ENCODE assay signal across 1 cellular context in genomic region chr1:12052008-12052573, GRCh38.
TF ChIP-seq lines count a peak whose summit lies in the region.

No MANE protein-coding gene starts in this region.

TF ChIP-seq in HEK293, 187 proteins besides CTCF, POLR2A, EP300 and RAD21 (continued from another document):
- TF ChIP-seq ZNF175 (tag by site-specific recombination; IDR thresholded peaks at IDR 0.05): no peak
- TF ChIP-seq BCL11A (tag by site-specific recombination; IDR thresholded peaks at IDR 0.05; ENCODE audit: low read depth): peak; percentile 54; the same call in 1 of the 2 replicates
- TF ChIP-seq ZFHX2 (tag by site-specific recombination; conservative IDR thresholded peaks at IDR 0.05): no peak
- no peak for TF ChIP-seq ZNF585B (tag by site-specific recombination; IDR thresholded peaks at IDR 0.05)
- TF ChIP-seq ZNF366 (tag by site-specific recombination; conservative IDR thresholded peaks at IDR 0.05): 0 out of 2 replicates have a peak, but pooled peaks have one; percentile 28
- no peak for TF ChIP-seq ZNF274 (IDR thresholded peaks at IDR 0.05; ENCODE audit: low read length)
- no peak for TF ChIP-seq ZNF274 (tag by site-specific recombination; IDR thresholded peaks at IDR 0.05; ENCODE audit: borderline replicate concordance)
- TF ChIP-seq ZNF707 (tag by site-specific recombination; IDR thresholded peaks at IDR 0.05): no peak
- TF ChIP-seq ZNF341 (tag by site-specific recombination; IDR thresholded peaks at IDR 0.05; ENCODE audit: low read depth): peak; percentile 77
- peak; percentile 71; the same call in 1 of the 2 replicates for TF ChIP-seq ZBTB20 (tag by site-specific recombination; IDR thresholded peaks at IDR 0.05)
- no peak for TF ChIP-seq ZNF416 (tag by site-specific recombination; IDR thresholded peaks at IDR 0.05)
- TF ChIP-seq ZNF555 (tag by site-specific recombination; conservative IDR thresholded peaks at IDR 0.05): no peak
- no peak for TF ChIP-seq ZNF843 (tag by site-specific recombination; IDR thresholded peaks at IDR 0.05)
- TF ChIP-seq EGR2 (tag by site-specific recombination; IDR thresholded peaks at IDR 0.05; ENCODE audit: low read depth): no peak
- TF ChIP-seq ZNF670 (tag by site-specific recombination; IDR thresholded peaks at IDR 0.05; ENCODE audit: low read depth): no peak
- no peak for TF ChIP-seq SCRT2 (tag by site-specific recombination; IDR thresholded peaks at IDR 0.05)
- TF ChIP-seq ZNF138 (tag by site-specific recombination; IDR thresholded peaks at IDR 0.05; ENCODE audit: borderline replicate concordance): no peak
- peak; percentile 43 for TF ChIP-seq KLF8 (tag by site-specific recombination; IDR thresholded peaks at IDR 0.05)
- TF ChIP-seq, protein P1, sequence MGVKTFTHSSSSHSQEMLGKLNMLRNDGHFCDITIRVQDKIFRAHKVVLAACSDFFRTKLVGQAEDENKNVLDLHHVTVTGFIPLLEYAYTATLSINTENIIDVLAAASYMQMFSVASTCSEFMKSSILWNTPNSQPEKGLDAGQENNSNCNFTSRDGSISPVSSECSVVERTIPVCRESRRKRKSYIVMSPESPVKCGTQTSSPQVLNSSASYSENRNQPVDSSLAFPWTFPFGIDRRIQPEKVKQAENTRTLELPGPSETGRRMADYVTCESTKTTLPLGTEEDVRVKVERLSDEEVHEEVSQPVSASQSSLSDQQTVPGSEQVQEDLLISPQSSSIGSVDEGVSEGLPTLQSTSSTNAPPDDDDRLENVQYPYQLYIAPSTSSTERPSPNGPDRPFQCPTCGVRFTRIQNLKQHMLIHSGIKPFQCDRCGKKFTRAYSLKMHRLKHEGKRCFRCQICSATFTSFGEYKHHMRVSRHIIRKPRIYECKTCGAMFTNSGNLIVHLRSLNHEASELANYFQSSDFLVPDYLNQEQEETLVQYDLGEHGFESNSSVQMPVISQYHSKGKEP (tag by site-specific recombination; IDR thresholded peaks at IDR 0.05): no peak
- peak; percentile 52; the same call in 1 of the 2 replicates for TF ChIP-seq PRDM1 (tag by site-specific recombination; IDR thresholded peaks at IDR 0.05)
- TF ChIP-seq KLF1 (tag by site-specific recombination; IDR thresholded peaks at IDR 0.05): no peak
- TF ChIP-seq, protein P2, sequence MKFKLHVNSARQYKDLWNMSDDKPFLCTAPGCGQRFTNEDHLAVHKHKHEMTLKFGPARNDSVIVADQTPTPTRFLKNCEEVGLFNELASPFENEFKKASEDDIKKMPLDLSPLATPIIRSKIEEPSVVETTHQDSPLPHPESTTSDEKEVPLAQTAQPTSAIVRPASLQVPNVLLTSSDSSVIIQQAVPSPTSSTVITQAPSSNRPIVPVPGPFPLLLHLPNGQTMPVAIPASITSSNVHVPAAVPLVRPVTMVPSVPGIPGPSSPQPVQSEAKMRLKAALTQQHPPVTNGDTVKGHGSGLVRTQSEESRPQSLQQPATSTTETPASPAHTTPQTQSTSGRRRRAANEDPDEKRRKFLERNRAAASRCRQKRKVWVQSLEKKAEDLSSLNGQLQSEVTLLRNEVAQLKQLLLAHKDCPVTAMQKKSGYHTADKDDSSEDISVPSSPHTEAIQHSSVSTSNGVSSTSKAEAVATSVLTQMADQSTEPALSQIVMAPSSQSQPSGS (tag by site-specific recombination; IDR thresholded peaks at IDR 0.05; ENCODE audit: low read depth): no peak
- TF ChIP-seq ZNF433 (tag by site-specific recombination; IDR thresholded peaks at IDR 0.05; ENCODE audit: low read depth): no peak
- no peak for TF ChIP-seq ZFP3 (tag by site-specific recombination; IDR thresholded peaks at IDR 0.05; ENCODE audit: low read depth)
- no peak for TF ChIP-seq ZNF391 (tag by site-specific recombination; IDR thresholded peaks at IDR 0.05; ENCODE audit: borderline replicate concordance, low read depth)
- TF ChIP-seq REPIN1 (tag by site-specific recombination; IDR thresholded peaks at IDR 0.05; ENCODE audit: low read depth): no peak
- TF ChIP-seq, protein P3, sequence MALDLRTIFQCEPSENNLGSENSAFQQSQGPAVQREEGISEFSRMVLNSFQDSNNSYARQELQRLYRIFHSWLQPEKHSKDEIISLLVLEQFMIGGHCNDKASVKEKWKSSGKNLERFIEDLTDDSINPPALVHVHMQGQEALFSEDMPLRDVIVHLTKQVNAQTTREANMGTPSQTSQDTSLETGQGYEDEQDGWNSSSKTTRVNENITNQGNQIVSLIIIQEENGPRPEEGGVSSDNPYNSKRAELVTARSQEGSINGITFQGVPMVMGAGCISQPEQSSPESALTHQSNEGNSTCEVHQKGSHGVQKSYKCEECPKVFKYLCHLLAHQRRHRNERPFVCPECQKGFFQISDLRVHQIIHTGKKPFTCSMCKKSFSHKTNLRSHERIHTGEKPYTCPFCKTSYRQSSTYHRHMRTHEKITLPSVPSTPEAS (tag by site-specific recombination; IDR thresholded peaks at IDR 0.05): no peak
- no peak for TF ChIP-seq ZNF624 (tag by site-specific recombination; IDR thresholded peaks at IDR 0.05)
- no peak for TF ChIP-seq ZNF202 (tag by site-specific recombination; IDR thresholded peaks at IDR 0.05; ENCODE audit: borderline replicate concordance)
- TF ChIP-seq SP7 (tag by site-specific recombination; IDR thresholded peaks at IDR 0.05): peak; percentile 30; the same call in 1 of the 2 replicates
- no peak for TF ChIP-seq ZNF280D (tag by site-specific recombination; IDR thresholded peaks at IDR 0.05)
- TF ChIP-seq IKZF3 (tag by site-specific recombination; IDR thresholded peaks at IDR 0.05): no peak
- TF ChIP-seq ZNF558 (tag by site-specific recombination; IDR thresholded peaks at IDR 0.05): no peak
- no peak for TF ChIP-seq OSR2 (tag by site-specific recombination; IDR thresholded peaks at IDR 0.05)
- TF ChIP-seq, protein P4, sequence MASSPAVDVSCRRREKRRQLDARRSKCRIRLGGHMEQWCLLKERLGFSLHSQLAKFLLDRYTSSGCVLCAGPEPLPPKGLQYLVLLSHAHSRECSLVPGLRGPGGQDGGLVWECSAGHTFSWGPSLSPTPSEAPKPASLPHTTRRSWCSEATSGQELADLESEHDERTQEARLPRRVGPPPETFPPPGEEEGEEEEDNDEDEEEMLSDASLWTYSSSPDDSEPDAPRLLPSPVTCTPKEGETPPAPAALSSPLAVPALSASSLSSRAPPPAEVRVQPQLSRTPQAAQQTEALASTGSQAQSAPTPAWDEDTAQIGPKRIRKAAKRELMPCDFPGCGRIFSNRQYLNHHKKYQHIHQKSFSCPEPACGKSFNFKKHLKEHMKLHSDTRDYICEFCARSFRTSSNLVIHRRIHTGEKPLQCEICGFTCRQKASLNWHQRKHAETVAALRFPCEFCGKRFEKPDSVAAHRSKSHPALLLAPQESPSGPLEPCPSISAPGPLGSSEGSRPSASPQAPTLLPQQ (tag by site-specific recombination; IDR thresholded peaks at IDR 0.05): peak; percentile 74
- peak; percentile 65 for TF ChIP-seq ZIC2 (tag by site-specific recombination; IDR thresholded peaks at IDR 0.05)
- TF ChIP-seq, protein P5, sequence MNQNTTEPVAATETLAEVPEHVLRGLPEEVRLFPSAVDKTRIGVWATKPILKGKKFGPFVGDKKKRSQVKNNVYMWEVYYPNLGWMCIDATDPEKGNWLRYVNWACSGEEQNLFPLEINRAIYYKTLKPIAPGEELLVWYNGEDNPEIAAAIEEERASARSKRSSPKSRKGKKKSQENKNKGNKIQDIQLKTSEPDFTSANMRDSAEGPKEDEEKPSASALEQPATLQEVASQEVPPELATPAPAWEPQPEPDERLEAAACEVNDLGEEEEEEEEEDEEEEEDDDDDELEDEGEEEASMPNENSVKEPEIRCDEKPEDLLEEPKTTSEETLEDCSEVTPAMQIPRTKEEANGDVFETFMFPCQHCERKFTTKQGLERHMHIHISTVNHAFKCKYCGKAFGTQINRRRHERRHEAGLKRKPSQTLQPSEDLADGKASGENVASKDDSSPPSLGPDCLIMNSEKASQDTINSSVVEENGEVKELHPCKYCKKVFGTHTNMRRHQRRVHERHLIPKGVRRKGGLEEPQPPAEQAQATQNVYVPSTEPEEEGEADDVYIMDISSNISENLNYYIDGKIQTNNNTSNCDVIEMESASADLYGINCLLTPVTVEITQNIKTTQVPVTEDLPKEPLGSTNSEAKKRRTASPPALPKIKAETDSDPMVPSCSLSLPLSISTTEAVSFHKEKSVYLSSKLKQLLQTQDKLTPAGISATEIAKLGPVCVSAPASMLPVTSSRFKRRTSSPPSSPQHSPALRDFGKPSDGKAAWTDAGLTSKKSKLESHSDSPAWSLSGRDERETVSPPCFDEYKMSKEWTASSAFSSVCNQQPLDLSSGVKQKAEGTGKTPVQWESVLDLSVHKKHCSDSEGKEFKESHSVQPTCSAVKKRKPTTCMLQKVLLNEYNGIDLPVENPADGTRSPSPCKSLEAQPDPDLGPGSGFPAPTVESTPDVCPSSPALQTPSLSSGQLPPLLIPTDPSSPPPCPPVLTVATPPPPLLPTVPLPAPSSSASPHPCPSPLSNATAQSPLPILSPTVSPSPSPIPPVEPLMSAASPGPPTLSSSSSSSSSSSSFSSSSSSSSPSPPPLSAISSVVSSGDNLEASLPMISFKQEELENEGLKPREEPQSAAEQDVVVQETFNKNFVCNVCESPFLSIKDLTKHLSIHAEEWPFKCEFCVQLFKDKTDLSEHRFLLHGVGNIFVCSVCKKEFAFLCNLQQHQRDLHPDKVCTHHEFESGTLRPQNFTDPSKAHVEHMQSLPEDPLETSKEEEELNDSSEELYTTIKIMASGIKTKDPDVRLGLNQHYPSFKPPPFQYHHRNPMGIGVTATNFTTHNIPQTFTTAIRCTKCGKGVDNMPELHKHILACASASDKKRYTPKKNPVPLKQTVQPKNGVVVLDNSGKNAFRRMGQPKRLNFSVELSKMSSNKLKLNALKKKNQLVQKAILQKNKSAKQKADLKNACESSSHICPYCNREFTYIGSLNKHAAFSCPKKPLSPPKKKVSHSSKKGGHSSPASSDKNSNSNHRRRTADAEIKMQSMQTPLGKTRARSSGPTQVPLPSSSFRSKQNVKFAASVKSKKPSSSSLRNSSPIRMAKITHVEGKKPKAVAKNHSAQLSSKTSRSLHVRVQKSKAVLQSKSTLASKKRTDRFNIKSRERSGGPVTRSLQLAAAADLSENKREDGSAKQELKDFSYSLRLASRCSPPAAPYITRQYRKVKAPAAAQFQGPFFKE (tag by site-specific recombination; IDR thresholded peaks at IDR 0.05; ENCODE audit: borderline replicate concordance): no peak
- no peak for TF ChIP-seq KLF16 (tag by site-specific recombination; IDR thresholded peaks at IDR 0.05)
